In the genomic region with DNA sequence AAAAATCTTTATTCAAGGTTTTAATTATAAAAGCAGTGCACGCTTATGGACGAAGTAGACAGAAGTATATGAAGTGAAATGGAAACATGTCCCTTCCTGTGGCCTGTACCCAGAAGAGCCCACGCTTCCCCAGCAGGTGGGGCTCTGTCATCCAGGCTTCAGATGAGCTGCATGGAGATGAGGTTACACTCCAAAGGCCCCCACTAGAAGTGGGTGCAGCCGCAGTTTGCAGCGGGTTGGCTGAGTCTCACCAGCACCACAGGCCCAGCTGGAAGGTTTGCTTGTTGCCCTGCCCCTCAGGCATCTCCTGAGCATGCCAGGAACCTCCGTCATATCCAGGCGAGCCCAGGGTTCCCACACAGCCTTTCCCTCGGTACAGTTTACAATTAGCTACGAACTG, we compare ENCODE assay signal across 12 cellular contexts. TPM values are rescaled to one million over a fixed set of nuclear protein-coding genes. Genes with fewer than 3 reads are reported as not detected.
A peak's percentile ranks its signal among the peaks of the same experiment; 100 is the strongest.
DNase-seq lines count a peak whose midpoint lies in the region; TF ChIP-seq lines count a peak whose summit lies in the region.
"Had no signal": no experiment of that assay in that cellular context is flagged by ENCODE, and none has a peak within 500 bp of the region (broad histone marks: within the 10 kb centered on the region; RNA-seq: fewer than 3 reads in every experiment).

No MANE protein-coding gene starts in this region.

- no peak overlapping the region for H3K4me3 Mint-ChIP-seq in glutamatergic neuron (ENCODE audit: unreplicated experiment)

- peaks cover 7% of the 10 kb centered on the region for H3K36me3 Mint-ChIP-seq in glutamatergic neuron (ENCODE audit: unreplicated experiment)

- CTCF ChIA-PET in OCI-LY7 (lab: Charles Lee; ENCODE audit: unreplicated experiment), result no interaction called here

- H3K4me1 Mint-ChIP-seq in glutamatergic neuron (ENCODE audit: low read depth, unreplicated experiment), result peaks cover 2% of the 10 kb centered on the region

- peak; percentile 31 for DNase-seq in A172 (ENCODE audit: low spot score)
- no peak for DNase-seq in GM10266 (ENCODE audit: extremely low spot score)
- peak; percentile 1 for DNase-seq in OCI-LY7 (ENCODE audit: low spot score)
- peak; percentile 9 for DNase-seq in glomerular visceral epithelial cell (ENCODE audit: extremely low spot score)
- DNase-seq in Kasumi-1 (lab: John Stamatoyannopoulos, UW), result no peak
- no peak for DNase-seq in glutamatergic neuron
- DNase-seq in stomach, result no peak
- DNase-seq in activated naive CD4-positive, alpha-beta T cell (lab: John Stamatoyannopoulos, UW), result no peak
- DNase-seq: activated effector memory CD4-positive, alpha-beta T cell treated with Interleukin-2 at 50 U/mL for 16 hours; DMS79 treated with DMSO at 0.1 percent for 48 hours; SW 1271 had no signal

- no peak overlapping the region for H3K4me3 ChIP-seq in OCI-LY7 (ENCODE audit: low read depth, low read length, poor library complexity, severe bottlenecking)
- H3K4me3 ChIP-seq in stomach, result no peak overlapping the region

- TF ChIP-seq EP300 in stomach (IDR thresholded peaks at IDR 0.05), result no peak

- TF ChIP-seq CTCF in GM10266 (IDR thresholded peaks at IDR 0.05; ENCODE audit: control insufficient read depth, insufficient read depth, low read depth, missing control alignments), result peak; percentile 12
- TF ChIP-seq CTCF in OCI-LY7 (conservative IDR thresholded peaks at IDR 0.05; ENCODE audit: low read length), result peak; percentile 43
- no peak for TF ChIP-seq CTCF in glutamatergic neuron (IDR thresholded peaks at IDR 0.05; ENCODE audit: partially characterized antibody, unreplicated experiment)
- peak in 2 of 7 experiments; percentile 23 to 35 for TF ChIP-seq CTCF in stomach (IDR thresholded peaks at IDR 0.05)

- intact Hi-C loops in OCI-LY7 (cut with micrococcal nuclease; ENCODE audit: unreplicated experiment), result no loop called here
- intact Hi-C loops in stomach (cut with DNase I; ENCODE audit: low total_unique reads), result no loop called here

- BruUV-seq in OCI-LY7 (replicated peaks; lab: Mats Ljungman, UMichigan), result no TSS peak

- H3K36me3 ChIP-seq in OCI-LY7 (ENCODE audit: insufficient read depth, low read length) (no peaks in the 10 kb centered on the region), stomach (no peaks in the 10 kb centered on the region)

- POLR2A ChIA-PET in OCI-LY7 (lab: Charles Lee), result no interaction called here

- WGBS in stomach, 5 donors, result 65 to 81% (median 71%) methylated on average over 8 to 9 of the region's 9 CpGs

- H3K4me1 ChIP-seq in OCI-LY7 (ENCODE audit: insufficient read depth, low read length, poor library complexity, severe bottlenecking) (no peaks in the 10 kb centered on the region), stomach (no peaks in the 10 kb centered on the region)

- no peak overlapping the region for H2AFZ ChIP-seq in OCI-LY7 (ENCODE audit: low read length)

- no peak for TF ChIP-seq POLR2A in stomach (IDR thresholded peaks at IDR 0.05)

- no peak overlapping the region for H3K27ac Mint-ChIP-seq in glutamatergic neuron (ENCODE audit: unreplicated experiment)

- no peaks in the 10 kb centered on the region for H3K27me3 ChIP-seq in stomach

- H4K20me1 ChIP-seq in OCI-LY7 (ENCODE audit: insufficient read depth, low read length), result no peaks in the 10 kb centered on the region

- H3K9me3 Mint-ChIP-seq in glutamatergic neuron (ENCODE audit: unreplicated experiment), result peaks cover 8% of the 10 kb centered on the region

- H3K9me2 ChIP-seq in OCI-LY7 (ENCODE audit: insufficient read depth, low read length), result no peaks in the 10 kb centered on the region

- H3K27ac ChIP-seq in OCI-LY7 (ENCODE audit: low read depth, low read length, poor library complexity, severe bottlenecking) (no peak overlapping the region), stomach (no peak overlapping the region)

- peaks cover 13% of the 10 kb centered on the region for H3K9me3 ChIP-seq in OCI-LY7 (ENCODE audit: low read length)
- H3K9me3 ChIP-seq in stomach, result no peaks in the 10 kb centered on the region

- H3K27me3 Mint-ChIP-seq in glutamatergic neuron (ENCODE audit: unreplicated experiment), result peaks cover 10% of the 10 kb centered on the region

- no peak overlapping the region for H3K4me2 ChIP-seq in OCI-LY7 (ENCODE audit: low read length)

- H3K79me2 ChIP-seq in OCI-LY7 (ENCODE audit: insufficient read depth, low read depth, low read length), result no peaks in the 10 kb centered on the region

RNA-seq across cellular contexts. Expression of a gene that starts 33.1 kb away (rescaled TPM):
- not detected in 2 replicates for total RNA-seq in A172 (2014; rRNA removed; shearing (Covaris generic))
- total RNA-seq in OCI-LY7 (2014; rRNA removed; shearing (Covaris generic)), result not detected in 2 replicates
- total RNA-seq in OCI-LY7 (2022) (not detected in 2 replicates), glutamatergic neuron (ENCODE audit: unreplicated experiment) (not detected), stomach (not detected)
- not detected for polyA plus RNA-seq in stomach
- total RNA-seq: fibroblast of lung had no signal
- polyA plus RNA-seq: fibroblast of lung had no signal

Comparison
In these comparisons a context has a peak if more than half of its experiments do, and no peak if none do; other contexts are left out.
1. DNase-seq: peak in A172 (single experiment), OCI-LY7 (single experiment) and glomerular visceral epithelial cell (single experiment); none in GM10266 (single experiment), Kasumi-1 (0 of 2), glutamatergic neuron (single experiment), stomach (single experiment) and activated naive CD4-positive, alpha-beta T cell (0 of 4).